In genomic region chr3:48990636-48991421, GRCh38 we compare ENCODE assay signal across 8 cellular contexts. TPM values are rescaled to one million over a fixed set of nuclear protein-coding genes. Genes with fewer than 3 reads are reported as not detected.
DNase-seq lines count a peak whose midpoint lies in the region; ATAC-seq and TF ChIP-seq lines count a peak whose summit lies in the region.

No MANE protein-coding gene starts in this region.

- H3K4me1 ChIP-seq in MM.1S (ENCODE audit: low read length) = peaks cover 13% of the 10 kb centered on the region

- H3F3A ChIP-seq in MM.1S (ENCODE audit: insufficient read depth, low read length) = peaks cover 3% of the 10 kb centered on the region; the same call in 1 of the 2 replicates

- peak overlapping the region; percentile 85 for H3K4me2 ChIP-seq in MM.1S (ENCODE audit: low read depth, low read length)

- H3K4me3 ChIP-seq in MM.1S (ENCODE audit: low read length) = peak overlapping the region; percentile 92

- peaks cover 32 to 47% of the 10 kb centered on the region in 2 donors for H3K4me1 Mint-ChIP-seq in immature natural killer cell

- peaks cover 0 to 9% (median 5%) of the 10 kb centered on the region in 3 donors for H3K27me3 Mint-ChIP-seq in immature natural killer cell (ENCODE audit: low read depth in 3 of 3)

- H3K9me3 ChIP-seq in MM.1S (replicated peaks; ENCODE audit: insufficient read depth, low read length) = no peaks in the 10 kb centered on the region

- H3K36me3 ChIP-seq in MM.1S (replicated peaks; ENCODE audit: insufficient read depth, low read length) = no peaks in the 10 kb centered on the region

- no peaks in the 10 kb centered on the region for H3K9me2 ChIP-seq in MM.1S (replicated peaks; ENCODE audit: insufficient read depth, low read length)

- H3K27me3 ChIP-seq in MM.1S (replicated peaks; ENCODE audit: insufficient read depth, low read length) = no peaks in the 10 kb centered on the region

- peak overlapping the region; percentile 88 for H2AFZ ChIP-seq in MM.1S (ENCODE audit: low read length)

- H3K27ac ChIP-seq in MM.1S (ENCODE audit: low read length) = peak overlapping the region; percentile 33; the same call in 1 of the 2 replicates

- H3K36me3 Mint-ChIP-seq in immature natural killer cell = peaks cover 0 to 4% (median 0%) of the 10 kb centered on the region in 3 donors

- DNase-seq in CD1c-positive myeloid dendritic cell (ENCODE audit: extremely low spot score) (peak; percentile 42), MM.1S (peak; percentile 36), astrocyte of the hippocampus (ENCODE audit: low read depth, low spot score) (peak; percentile 61), immature natural killer cell (peak; percentile 26 to 34 (median 29)), NCI-H1048 (lab: John Stamatoyannopoulos, UW) (no peak)
- peak; percentile 29 for DNase-seq in stimulated activated CD4-positive, alpha-beta T cell treated with anti-CD3 and anti-CD28 coated beads, Interleukin-4, amount 100 ng/mL, for 1 hour
- no peak for DNase-seq in effector CD4-positive, alpha-beta T cell

- H3K27ac Mint-ChIP-seq in immature natural killer cell = peak overlapping the region; percentile 76 to 89 (median 85)

- H3K4me3 Mint-ChIP-seq in immature natural killer cell = peak overlapping the region; percentile 84 to 91 (median 90)

- no peaks in the 10 kb centered on the region for H3K9me3 Mint-ChIP-seq in immature natural killer cell

- H4K20me1 ChIP-seq in MM.1S (ENCODE audit: insufficient read depth, low read length) = no peaks in the 10 kb centered on the region

- no peak for TF ChIP-seq CTCF in MM.1S (IDR thresholded peaks at IDR 0.05; ENCODE audit: low read length)

- peaks cover 43% of the 10 kb centered on the region for H3K79me2 ChIP-seq in MM.1S (ENCODE audit: low read length)

- ATAC-seq in GM19023 (IDR thresholded peaks at IDR 0.05; ENCODE audit: unreplicated experiment) = peak; percentile 24

- H3K9ac ChIP-seq in MM.1S (ENCODE audit: low read length) = peak overlapping the region; percentile 80

RNA-seq across cellular contexts. Expression of gene P4HTM, which starts 0.8 kb away (rescaled TPM):
- polyA plus RNA-seq in immature natural killer cell = 10 to 100 TPM; 16.8 to 26.8 (median 24.9) TPM

RNA-seq across cellular contexts. Expression of gene WDR6, which starts 16.4 kb away (rescaled TPM):
- 100 to 1,000 TPM in 1 of 3 donors, 10 to 100 TPM in 2; 56.8 to 114 (median 70.6) TPM for polyA plus RNA-seq in immature natural killer cell

RNA-seq across cellular contexts. Expression of gene DALRD3, which starts 27.6 kb away (rescaled TPM):
- polyA plus RNA-seq in immature natural killer cell = 10 to 100 TPM; 17.1 to 26.9 (median 21.8) TPM

RNA-seq across cellular contexts. Expression of gene NDUFAF3, which starts 31.1 kb away (rescaled TPM):
- polyA plus RNA-seq in immature natural killer cell = 100 to 1,000 TPM; 118 to 204 (median 142) TPM

RNA-seq across cellular contexts. Expression of gene IMPDH2, which starts 38.4 kb away (rescaled TPM):
- polyA plus RNA-seq in immature natural killer cell = 10 to 100 TPM; 44.8 to 52.6 (median 52.0) TPM

Comparison
In these comparisons a context has a peak if more than half of its experiments do, and no peak if none do; other contexts are left out.
1. DNase-seq: peak in CD1c-positive myeloid dendritic cell (single experiment), MM.1S (single experiment), astrocyte of the hippocampus (single experiment), immature natural killer cell (3 of 3) and stimulated activated CD4-positive, alpha-beta T cell treated with anti-CD3 and anti-CD28 coated beads, Interleukin-4, amount 100 ng/mL, for 1 hour (single experiment); none in effector CD4-positive, alpha-beta T cell (single experiment) and NCI-H1048 (single experiment).